8 cellular contexts compared by ENCODE assay signal in the genomic region with DNA sequence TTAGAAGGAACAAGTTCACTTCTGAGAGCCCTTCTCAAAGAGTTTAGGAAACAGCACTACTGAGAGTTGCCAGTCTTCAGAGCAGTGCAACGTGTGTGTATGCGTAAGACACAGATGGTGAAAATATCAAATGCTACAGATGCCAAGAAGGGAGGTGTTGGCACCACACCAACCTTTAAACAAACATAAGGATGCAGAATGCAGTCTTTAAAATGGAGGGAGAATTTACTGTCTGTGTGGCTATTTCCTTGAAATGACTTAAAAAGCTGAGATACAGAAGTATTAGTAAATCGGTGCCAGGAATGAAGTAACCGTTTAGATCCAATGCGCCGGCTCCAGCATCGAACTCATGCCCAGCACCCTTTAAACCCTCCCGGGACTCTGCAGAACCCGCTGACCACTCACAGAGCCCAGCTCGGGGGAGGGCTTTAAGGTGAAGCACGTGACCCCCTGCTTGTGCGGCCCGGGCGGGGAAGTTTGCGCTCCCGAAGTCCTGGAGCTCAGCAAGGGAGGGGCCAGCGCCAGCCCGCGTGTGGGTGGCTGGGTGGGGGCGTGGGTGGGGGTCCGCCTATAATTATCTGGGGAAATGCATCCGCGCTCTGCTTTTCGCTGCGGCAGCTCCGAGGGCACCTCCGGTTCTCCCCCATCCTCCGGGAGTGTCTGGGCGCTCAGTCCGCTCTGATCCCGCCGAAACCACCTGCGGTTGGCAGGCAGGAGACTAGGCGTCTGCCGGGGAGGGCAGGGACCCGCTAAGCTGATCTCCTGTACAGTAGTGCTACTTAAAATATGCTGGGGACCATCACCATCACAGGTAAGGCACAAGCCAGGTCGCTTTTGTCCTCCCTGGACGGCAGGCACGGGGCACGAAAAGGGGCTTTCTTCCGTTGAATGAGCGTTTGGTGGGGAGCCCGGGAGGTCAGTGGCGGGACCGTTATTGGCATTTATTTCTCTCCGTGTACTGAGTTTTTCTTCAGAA.
DNase-seq lines count a peak whose midpoint lies in the region; ATAC-seq and TF ChIP-seq lines count a peak whose summit lies in the region.

No MANE protein-coding gene starts in this region.

- POLR2A ChIA-PET in CD8-positive, alpha-beta memory T cell (lab: Charles Lee), result interaction anchor here (0.6 to 1.1 kb wide), 4 partner anchors 34 to 432 kb away, joined by 3 to 4 read pairs (median 4); no protein-coding TSS in a partner anchor

- no peaks in the 10 kb centered on the region for H3K9me3 ChIP-seq in CD8-positive, alpha-beta memory T cell (ENCODE audit: low read length)
- H3K9me3 ChIP-seq in muscle layer of colon (ENCODE audit: low read length), result no peaks in the 10 kb centered on the region
- no peaks in the 10 kb centered on the region for H3K9me3 ChIP-seq in vagina

- peaks cover 20 to 27% (median 24%) of the 10 kb centered on the region in 3 donors for H3K4me1 Mint-ChIP-seq in CD8-positive, alpha-beta memory T cell

- no peak for TF ChIP-seq POLR2A in vagina (IDR thresholded peaks at IDR 0.05)

- H3K36me3 Mint-ChIP-seq in CD8-positive, alpha-beta memory T cell, result no peaks in the 10 kb centered on the region

- DNase-seq in CD8-positive, alpha-beta memory T cell, result peak in 3 of 5 donors; percentile 3 to 8 (median 5)
- DNase-seq in LHCN-M2 (ENCODE audit: low read depth) (peak; percentile 66), vagina (ENCODE audit: extremely low spot score in 2 of 2) (no peak), pons (ENCODE audit: low spot score) (no peak), NCI-H526 treated with DMSO at 0.1 percent for 48 hours (lab: John Stamatoyannopoulos, UW) (no peak)
- peak; percentile 7 to 14 for DNase-seq in activated CD4-positive, alpha-beta T cell treated with anti-CD3 and anti-CD28 coated beads, Interleukin-2, amount 50 U/mL, for 48 hours

- H3K27ac Mint-ChIP-seq in CD8-positive, alpha-beta memory T cell, result peak overlapping the region in 4 of 8 donors; percentile 6 to 63 (median 20)

- H3K4me3 Mint-ChIP-seq in CD8-positive, alpha-beta memory T cell, result peak overlapping the region; percentile 61 to 91 (median 75)

- peaks cover 41 to 66% of the 10 kb centered on the region in 2 donors for H3K27me3 Mint-ChIP-seq in CD8-positive, alpha-beta memory T cell

- H3K4me3 ChIP-seq in CD8-positive, alpha-beta memory T cell (ENCODE audit: low read length), result peak overlapping the region; percentile 17
- H3K4me3 ChIP-seq in muscle layer of colon (ENCODE audit: low read depth in 1 of 2, low read length in 2 of 2), result peak overlapping the region; percentile 24 to 64
- peak overlapping the region; percentile 47 to 64 for H3K4me3 ChIP-seq in vagina

- peaks cover 10% of the 10 kb centered on the region for H3K4me1 ChIP-seq in CD8-positive, alpha-beta memory T cell (ENCODE audit: insufficient read depth, low read length)
- H3K4me1 ChIP-seq in muscle layer of colon (ENCODE audit: insufficient read depth, low read length) (peaks cover 34% of the 10 kb centered on the region), vagina (peaks cover 20% of the 10 kb centered on the region)

- H3K36me3 ChIP-seq in CD8-positive, alpha-beta memory T cell (ENCODE audit: insufficient read depth, low read length), result no peaks in the 10 kb centered on the region
- H3K36me3 ChIP-seq in muscle layer of colon (ENCODE audit: insufficient read depth, low read length) (no peaks in the 10 kb centered on the region), vagina (no peaks in the 10 kb centered on the region)

- no peak for TF ChIP-seq CTCF in vagina (IDR thresholded peaks at IDR 0.05)

- ATAC-seq in esophagus mucosa, result peak; percentile 53

- H3K9ac ChIP-seq in muscle layer of colon (ENCODE audit: low read length), result peak overlapping the region; percentile 59

- intact Hi-C loops in vagina (cut with DNase I), result loop anchor here (5.0 kb wide), 1 partner anchor 83 kb away; no protein-coding TSS in a partner anchor

- peaks cover 0 to 2% (median 0%) of the 10 kb centered on the region in 5 donors for H3K9me3 Mint-ChIP-seq in CD8-positive, alpha-beta memory T cell

- H3K27me3 ChIP-seq in CD8-positive, alpha-beta memory T cell (ENCODE audit: insufficient read depth, low read length, poor library complexity, severe bottlenecking), result peaks cover 24% of the 10 kb centered on the region
- no peaks in the 10 kb centered on the region for H3K27me3 ChIP-seq in muscle layer of colon (ENCODE audit: control insufficient read depth in 1 of 2, insufficient read depth in 2 of 2, low read length in 2 of 2)
- no peaks in the 10 kb centered on the region for H3K27me3 ChIP-seq in vagina

- CTCF ChIA-PET in CD8-positive, alpha-beta memory T cell (lab: Charles Lee), result interaction anchor here (0.8 to 8.0 kb wide), 28 partner anchors 8 to 445 kb away, joined by 3 to 143 read pairs (median 4); no protein-coding TSS in a partner anchor

- H3K27ac ChIP-seq in CD8-positive, alpha-beta memory T cell (ENCODE audit: low read depth, low read length), result no peak overlapping the region
- peak overlapping the region; percentile 40 for H3K27ac ChIP-seq in muscle layer of colon (ENCODE audit: low read depth, low read length)
- H3K27ac ChIP-seq in vagina, result peak overlapping the region; percentile 64

Comparison
In these comparisons a context has a peak if more than half of its experiments do, and no peak if none do; other contexts are left out.
1. DNase-seq: peak in CD8-positive, alpha-beta memory T cell (3 of 5), LHCN-M2 (single experiment) and activated CD4-positive, alpha-beta T cell treated with anti-CD3 and anti-CD28 coated beads, Interleukin-2, amount 50 U/mL, for 48 hours (2 of 2); none in vagina (0 of 2), pons (single experiment) and NCI-H526 treated with DMSO at 0.1 percent for 48 hours (single experiment).
2. Peak in every context shown above with its lines, with median percentiles within 50 percentile points of each other: H3K4me3 ChIP-seq.